ENCODE assay signal across 1 cellular context in the genomic region with DNA sequence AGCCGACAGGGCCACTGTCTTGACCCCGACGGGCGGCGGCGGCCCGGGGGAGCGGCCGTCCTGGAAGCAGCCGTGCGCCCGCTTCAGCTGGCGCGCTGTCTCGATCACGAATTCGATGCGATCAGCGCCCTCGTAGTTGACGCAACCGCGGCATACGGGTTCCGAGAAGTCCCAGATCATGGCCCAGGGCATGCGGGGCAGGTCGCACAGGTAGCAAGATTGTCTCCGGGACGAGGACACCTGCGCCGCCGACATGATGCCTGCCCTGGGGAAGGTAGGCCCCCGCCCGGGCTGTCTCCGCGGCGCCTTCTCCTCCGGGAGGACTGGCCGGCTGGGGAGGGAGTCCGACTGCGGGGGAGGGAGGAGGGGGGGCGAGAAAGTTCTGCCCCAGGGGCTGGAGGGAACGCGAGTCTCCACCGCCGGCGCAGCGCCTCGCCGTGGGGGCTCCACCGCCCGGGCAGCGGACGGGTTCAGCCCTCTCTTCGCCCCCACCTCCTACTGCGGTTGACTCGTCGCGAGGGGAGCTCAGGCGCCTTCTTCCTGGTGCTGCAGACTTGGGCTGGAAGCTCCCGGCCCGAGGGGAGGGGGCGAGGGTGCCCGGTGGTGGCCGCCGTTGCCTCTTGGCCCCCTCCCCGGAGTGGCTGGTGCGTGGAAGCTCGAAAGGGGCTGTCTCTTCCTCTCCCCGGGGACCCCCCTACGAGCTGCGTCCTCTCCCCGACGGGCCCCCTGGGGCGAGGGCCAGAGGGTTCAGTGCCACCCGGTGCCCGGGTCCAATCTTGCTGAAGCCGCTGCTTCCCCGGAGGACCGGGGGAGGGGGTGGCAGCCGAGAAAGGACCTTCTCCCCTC.
A peak's percentile ranks its signal among the peaks of the same experiment; 100 is the strongest.
TF ChIP-seq lines count a peak whose summit lies in the region.

No MANE protein-coding gene starts in this region.

TF ChIP-seq in HepG2, 621 proteins besides CTCF, POLR2A, EP300 and RAD21 (continued from another document and continues in another):
- TF ChIP-seq, protein P1, sequence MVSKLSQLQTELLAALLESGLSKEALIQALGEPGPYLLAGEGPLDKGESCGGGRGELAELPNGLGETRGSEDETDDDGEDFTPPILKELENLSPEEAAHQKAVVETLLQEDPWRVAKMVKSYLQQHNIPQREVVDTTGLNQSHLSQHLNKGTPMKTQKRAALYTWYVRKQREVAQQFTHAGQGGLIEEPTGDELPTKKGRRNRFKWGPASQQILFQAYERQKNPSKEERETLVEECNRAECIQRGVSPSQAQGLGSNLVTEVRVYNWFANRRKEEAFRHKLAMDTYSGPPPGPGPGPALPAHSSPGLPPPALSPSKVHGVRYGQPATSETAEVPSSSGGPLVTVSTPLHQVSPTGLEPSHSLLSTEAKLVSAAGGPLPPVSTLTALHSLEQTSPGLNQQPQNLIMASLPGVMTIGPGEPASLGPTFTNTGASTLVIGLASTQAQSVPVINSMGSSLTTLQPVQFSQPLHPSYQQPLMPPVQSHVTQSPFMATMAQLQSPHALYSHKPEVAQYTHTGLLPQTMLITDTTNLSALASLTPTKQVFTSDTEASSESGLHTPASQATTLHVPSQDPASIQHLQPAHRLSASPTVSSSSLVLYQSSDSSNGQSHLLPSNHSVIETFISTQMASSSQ (IDR thresholded peaks at IDR 0.05; ENCODE audit: low read depth) = no peak
- TF ChIP-seq, protein P1 (CRISPR knock-in tag; IDR thresholded peaks at IDR 0.05; ENCODE audit: borderline replicate concordance) = no peak
- TF ChIP-seq CBX5 (CRISPR knock-in tag; IDR thresholded peaks at IDR 0.05; ENCODE audit: borderline replicate concordance) = no peak
- TF ChIP-seq, protein P2, sequence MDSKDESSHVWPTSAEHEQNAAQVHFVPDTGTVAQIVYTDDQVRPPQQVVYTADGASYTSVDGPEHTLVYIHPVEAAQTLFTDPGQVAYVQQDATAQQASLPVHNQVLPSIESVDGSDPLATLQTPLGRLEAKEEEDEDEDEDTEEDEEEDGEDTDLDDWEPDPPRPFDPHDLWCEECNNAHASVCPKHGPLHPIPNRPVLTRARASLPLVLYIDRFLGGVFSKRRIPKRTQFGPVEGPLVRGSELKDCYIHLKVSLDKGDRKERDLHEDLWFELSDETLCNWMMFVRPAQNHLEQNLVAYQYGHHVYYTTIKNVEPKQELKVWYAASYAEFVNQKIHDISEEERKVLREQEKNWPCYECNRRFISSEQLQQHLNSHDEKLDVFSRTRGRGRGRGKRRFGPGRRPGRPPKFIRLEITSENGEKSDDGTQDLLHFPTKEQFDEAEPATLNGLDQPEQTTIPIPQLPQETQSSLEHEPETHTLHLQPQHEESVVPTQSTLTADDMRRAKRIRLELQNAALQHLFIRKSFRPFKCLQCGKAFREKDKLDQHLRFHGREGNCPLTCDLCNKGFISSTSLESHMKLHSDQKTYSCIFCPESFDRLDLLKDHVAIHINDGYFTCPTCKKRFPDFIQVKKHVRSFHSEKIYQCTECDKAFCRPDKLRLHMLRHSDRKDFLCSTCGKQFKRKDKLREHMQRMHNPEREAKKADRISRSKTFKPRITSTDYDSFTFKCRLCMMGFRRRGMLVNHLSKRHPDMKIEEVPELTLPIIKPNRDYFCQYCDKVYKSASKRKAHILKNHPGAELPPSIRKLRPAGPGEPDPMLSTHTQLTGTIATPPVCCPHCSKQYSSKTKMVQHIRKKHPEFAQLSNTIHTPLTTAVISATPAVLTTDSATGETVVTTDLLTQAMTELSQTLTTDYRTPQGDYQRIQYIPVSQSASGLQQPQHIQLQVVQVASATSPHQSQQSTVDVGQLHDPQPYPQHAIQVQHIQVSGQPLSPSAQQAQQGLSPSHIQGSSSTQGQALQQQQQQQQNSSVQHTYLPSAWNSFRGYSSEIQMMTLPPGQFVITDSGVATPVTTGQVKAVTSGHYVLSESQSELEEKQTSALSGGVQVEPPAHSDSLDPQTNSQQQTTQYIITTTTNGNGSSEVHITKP (CRISPR knock-in tag; IDR thresholded peaks at IDR 0.05; ENCODE audit: low read depth) = no peak
- TF ChIP-seq, protein P3, sequence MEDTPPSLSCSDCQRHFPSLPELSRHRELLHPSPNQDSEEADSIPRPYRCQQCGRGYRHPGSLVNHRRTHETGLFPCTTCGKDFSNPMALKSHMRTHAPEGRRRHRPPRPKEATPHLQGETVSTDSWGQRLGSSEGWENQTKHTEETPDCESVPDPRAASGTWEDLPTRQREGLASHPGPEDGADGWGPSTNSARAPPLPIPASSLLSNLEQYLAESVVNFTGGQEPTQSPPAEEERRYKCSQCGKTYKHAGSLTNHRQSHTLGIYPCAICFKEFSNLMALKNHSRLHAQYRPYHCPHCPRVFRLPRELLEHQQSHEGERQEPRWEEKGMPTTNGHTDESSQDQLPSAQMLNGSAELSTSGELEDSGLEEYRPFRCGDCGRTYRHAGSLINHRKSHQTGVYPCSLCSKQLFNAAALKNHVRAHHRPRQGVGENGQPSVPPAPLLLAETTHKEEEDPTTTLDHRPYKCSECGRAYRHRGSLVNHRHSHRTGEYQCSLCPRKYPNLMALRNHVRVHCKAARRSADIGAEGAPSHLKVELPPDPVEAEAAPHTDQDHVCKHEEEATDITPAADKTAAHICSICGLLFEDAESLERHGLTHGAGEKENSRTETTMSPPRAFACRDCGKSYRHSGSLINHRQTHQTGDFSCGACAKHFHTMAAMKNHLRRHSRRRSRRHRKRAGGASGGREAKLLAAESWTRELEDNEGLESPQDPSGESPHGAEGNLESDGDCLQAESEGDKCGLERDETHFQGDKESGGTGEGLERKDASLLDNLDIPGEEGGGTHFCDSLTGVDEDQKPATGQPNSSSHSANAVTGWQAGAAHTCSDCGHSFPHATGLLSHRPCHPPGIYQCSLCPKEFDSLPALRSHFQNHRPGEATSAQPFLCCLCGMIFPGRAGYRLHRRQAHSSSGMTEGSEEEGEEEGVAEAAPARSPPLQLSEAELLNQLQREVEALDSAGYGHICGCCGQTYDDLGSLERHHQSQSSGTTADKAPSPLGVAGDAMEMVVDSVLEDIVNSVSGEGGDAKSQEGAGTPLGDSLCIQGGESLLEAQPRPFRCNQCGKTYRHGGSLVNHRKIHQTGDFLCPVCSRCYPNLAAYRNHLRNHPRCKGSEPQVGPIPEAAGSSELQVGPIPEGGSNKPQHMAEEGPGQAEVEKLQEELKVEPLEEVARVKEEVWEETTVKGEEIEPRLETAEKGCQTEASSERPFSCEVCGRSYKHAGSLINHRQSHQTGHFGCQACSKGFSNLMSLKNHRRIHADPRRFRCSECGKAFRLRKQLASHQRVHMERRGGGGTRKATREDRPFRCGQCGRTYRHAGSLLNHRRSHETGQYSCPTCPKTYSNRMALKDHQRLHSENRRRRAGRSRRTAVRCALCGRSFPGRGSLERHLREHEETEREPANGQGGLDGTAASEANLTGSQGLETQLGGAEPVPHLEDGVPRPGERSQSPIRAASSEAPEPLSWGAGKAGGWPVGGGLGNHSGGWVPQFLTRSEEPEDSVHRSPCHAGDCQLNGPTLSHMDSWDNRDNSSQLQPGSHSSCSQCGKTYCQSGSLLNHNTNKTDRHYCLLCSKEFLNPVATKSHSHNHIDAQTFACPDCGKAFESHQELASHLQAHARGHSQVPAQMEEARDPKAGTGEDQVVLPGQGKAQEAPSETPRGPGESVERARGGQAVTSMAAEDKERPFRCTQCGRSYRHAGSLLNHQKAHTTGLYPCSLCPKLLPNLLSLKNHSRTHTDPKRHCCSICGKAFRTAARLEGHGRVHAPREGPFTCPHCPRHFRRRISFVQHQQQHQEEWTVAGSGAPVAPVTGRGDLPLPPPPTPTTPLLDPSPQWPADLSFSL (CRISPR knock-in tag; IDR thresholded peaks at IDR 0.05) = no peak
- TF ChIP-seq ZNF839 (CRISPR knock-in tag; IDR thresholded peaks at IDR 0.05; ENCODE audit: borderline replicate concordance) = no peak
- no peak for TF ChIP-seq POLR2AphosphoS2 (IDR thresholded peaks at IDR 0.05; ENCODE audit: low read depth, low read length)
- no peak for TF ChIP-seq SETDB1 (CRISPR knock-in tag; IDR thresholded peaks at IDR 0.05; ENCODE audit: borderline replicate concordance)
- TF ChIP-seq NAIF1 (CRISPR knock-in tag; IDR thresholded peaks at IDR 0.05; ENCODE audit: borderline replicate concordance) = no peak
- TF ChIP-seq FOXC1 (CRISPR knock-in tag; IDR thresholded peaks at IDR 0.05; ENCODE audit: borderline replicate concordance) = 0 out of 2 replicates have a peak, but pooled peaks have one; percentile 13
- no peak for TF ChIP-seq FOXM1 (CRISPR knock-in tag; IDR thresholded peaks at IDR 0.05)
- no peak for TF ChIP-seq MAFG (CRISPR knock-in tag; IDR thresholded peaks at IDR 0.05)
- TF ChIP-seq NFIB (CRISPR knock-in tag; IDR thresholded peaks at IDR 0.05; ENCODE audit: borderline replicate concordance) = no peak
- no peak for TF ChIP-seq ZNF75D (CRISPR knock-in tag; IDR thresholded peaks at IDR 0.05; ENCODE audit: borderline replicate concordance)
- TF ChIP-seq RBM22 (optimal IDR thresholded peaks at IDR 0.05; ENCODE audit: low read length) = no peak
- no peak for TF ChIP-seq ISX (CRISPR knock-in tag; conservative IDR thresholded peaks at IDR 0.05)
- peak; percentile 47; the same call in 1 of the 2 replicates for TF ChIP-seq CEBPB (IDR thresholded peaks at IDR 0.05; ENCODE audit: borderline replicate concordance, low read depth, low read length)
- TF ChIP-seq ATF1 (CRISPR knock-in tag; IDR thresholded peaks at IDR 0.05) = no peak
- TF ChIP-seq ELF4 (CRISPR knock-in tag; IDR thresholded peaks at IDR 0.05; ENCODE audit: borderline replicate concordance) = no peak
- TF ChIP-seq ZNF547 (CRISPR knock-in tag; IDR thresholded peaks at IDR 0.05) = no peak
- TF ChIP-seq, protein P4, sequence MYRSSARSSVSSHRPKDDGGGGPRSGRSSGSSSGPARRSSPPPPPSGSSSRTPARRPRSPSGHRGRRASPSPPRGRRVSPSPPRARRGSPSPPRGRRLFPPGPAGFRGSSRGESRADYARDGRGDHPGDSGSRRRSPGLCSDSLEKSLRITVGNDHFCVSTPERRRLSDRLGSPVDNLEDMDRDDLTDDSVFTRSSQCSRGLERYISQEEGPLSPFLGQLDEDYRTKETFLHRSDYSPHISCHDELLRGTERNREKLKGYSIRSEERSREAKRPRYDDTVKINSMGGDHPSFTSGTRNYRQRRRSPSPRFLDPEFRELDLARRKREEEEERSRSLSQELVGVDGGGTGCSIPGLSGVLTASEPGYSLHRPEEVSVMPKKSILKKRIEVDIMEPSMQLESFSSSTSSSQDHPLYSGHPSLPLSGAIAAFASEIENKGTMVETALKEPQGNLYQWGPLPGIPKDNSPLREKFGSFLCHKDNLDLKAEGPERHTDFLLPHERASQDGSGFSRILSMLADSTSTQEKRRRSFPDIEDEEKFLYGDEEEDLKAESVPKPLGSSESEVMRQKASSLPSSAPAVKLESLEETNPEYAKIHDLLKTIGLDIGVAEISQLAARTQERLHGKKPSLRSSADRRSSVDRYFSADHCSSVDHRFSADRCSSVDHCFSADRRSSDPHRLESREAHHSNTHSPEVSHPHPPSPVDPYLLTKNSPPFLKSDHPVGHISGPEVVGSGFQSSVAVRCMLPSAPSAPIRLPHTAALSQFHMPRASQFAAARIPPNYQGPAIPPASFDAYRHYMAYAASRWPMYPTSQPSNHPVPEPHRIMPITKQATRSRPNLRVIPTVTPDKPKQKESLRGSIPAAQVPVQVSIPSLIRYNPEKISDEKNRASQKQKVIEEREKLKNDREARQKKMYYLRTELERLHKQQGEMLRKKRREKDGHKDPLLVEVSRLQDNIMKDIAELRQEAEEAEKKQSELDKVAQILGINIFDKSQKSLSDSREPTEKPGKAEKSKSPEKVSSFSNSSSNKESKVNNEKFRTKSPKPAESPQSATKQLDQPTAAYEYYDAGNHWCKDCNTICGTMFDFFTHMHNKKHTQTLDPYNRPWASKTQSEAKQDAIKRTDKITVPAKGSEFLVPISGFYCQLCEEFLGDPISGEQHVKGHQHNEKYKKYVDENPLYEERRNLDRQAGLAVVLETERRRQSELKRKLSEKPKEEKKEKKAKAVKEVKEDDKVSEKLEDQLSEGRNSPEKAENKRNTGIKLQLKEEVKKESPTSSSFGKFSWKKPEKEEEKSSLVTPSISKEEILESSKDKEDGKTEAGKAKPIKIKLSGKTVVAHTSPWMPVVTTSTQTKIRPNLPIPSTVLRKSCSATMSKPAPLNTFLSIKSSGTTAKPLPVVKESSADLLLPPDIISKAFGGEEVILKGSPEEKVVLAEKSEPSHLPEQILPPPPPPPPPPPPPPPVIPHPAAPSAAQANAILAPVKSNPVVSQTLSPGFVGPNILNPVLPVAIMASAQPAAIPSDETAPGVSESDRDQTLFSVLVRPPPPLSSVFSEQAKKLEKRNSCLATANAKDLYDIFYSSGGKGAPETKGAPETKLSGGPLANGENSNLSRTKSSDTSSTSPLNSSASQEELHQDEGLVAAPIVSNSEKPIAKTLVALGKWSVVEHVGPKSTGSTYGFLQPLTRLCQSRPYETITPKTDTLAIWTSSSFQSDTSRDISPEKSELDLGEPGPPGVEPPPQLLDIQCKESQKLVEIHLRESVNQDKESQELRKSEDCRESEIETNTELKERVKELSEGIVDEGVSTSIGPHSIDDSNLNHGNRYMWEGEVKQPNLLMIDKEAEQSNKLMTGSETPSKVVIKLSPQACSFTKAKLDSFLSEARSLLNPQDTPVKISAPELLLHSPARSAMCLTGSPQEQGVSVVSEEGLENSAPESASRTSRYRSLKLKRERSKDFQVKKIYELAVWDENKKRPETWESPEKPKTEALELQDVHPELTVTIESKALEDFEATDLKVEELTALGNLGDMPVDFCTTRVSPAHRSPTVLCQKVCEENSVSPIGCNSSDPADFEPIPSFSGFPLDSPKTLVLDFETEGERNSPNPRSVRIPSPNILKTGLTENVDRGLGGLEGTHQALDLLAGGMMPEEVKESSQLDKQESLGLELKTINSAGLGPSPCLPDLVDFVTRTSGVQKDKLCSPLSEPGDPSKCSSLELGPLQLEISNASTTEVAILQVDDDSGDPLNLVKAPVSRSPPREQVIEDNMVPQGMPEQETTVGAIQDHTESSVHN (CRISPR knock-in tag; IDR thresholded peaks at IDR 0.05) = no peak
- no peak for TF ChIP-seq CCDC6 (CRISPR knock-in tag; IDR thresholded peaks at IDR 0.05)
- TF ChIP-seq ZFYVE20 (CRISPR knock-in tag; IDR thresholded peaks at IDR 0.05; ENCODE audit: borderline replicate concordance, low read depth) = no peak
